Comparison of ENCODE assay signal across 8 cellular contexts in the genomic region with DNA sequence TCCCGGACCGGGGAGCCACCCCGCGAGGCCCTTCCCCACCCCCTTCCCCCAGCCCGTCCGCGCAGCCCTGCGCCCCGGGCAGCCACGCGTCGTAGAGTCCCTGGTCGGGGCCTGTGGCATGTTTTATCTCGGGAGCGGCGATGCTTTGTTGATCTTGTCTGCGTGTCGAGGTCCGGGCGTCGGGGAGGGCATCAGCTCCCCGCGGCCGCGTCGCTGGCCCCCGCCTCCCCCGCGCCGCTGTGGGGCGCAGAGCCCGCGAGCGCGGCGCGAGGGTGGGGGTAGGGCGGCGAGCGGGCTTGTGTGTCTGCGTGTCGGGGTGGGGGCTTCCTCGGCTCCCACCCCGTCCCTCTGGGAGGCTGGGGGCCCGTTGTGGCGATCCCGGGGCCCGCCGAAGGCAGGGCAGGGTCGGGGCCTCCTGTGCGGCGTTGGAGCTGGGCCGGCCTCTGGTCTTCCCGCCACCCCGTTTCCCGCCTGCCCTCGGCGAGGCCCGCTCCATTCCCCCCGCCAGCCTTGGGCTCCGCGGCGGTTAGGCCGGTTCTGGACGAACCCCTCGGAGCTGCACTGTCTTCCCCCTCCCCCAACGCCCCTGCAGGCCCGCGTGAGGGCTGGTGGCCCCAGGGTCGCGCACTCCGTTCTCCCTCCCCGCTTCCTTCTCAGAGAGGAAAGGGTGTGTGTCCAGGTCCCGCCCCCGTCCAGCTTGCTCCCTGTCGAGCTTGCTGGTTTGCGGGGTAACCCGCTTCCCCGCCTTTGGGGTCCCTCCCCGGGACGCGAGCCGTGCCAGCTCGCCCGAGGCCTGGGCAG. TPM values are rescaled to one million over a fixed set of nuclear protein-coding genes. Genes with fewer than 3 reads are reported as not detected.
DNase-seq lines count a peak whose midpoint lies in the region; ATAC-seq, FAIRE-seq and TF ChIP-seq lines count a peak whose summit lies in the region.

No MANE protein-coding gene starts in this region.

- FAIRE-seq in GM19239 (lab: Jason Lieb, UNC) = no peak

- H3K27me3 ChIP-seq in lower lobe of right lung (ENCODE audit: low read depth) = no peaks in the 10 kb centered on the region

- TF ChIP-seq CTCF in GM12864 (IDR thresholded peaks at IDR 0.05; ENCODE audit: low read depth, low read length, missing control alignments) (no peak), coronary artery (IDR thresholded peaks at IDR 0.05) (no peak), lower lobe of right lung (IDR thresholded peaks at IDR 0.05) (no peak)

- intact Hi-C loops in lower lobe of right lung (cut with DNase I) = no loop called here

- no peaks in the 10 kb centered on the region for H3K36me3 ChIP-seq in lower lobe of right lung

- H3K4me3 ChIP-seq in GM12864 (ENCODE audit: low read depth, low read length) = peak overlapping the region; percentile 93
- peak overlapping the region; percentile 88 for H3K4me3 ChIP-seq in coronary artery
- H3K4me3 ChIP-seq in lower lobe of right lung = peak overlapping the region; percentile 96

- ATAC-seq in lower lobe of right lung = peak; percentile 68 to 70

- peaks cover 21% of the 10 kb centered on the region for H3K4me1 ChIP-seq in lower lobe of right lung

- no peaks in the 10 kb centered on the region for H3K9me3 ChIP-seq in lower lobe of right lung

- H3K27ac ChIP-seq in coronary artery (peak overlapping the region; percentile 96 to 97), lower lobe of right lung (peak overlapping the region; percentile 95)

- DNase-seq in GM12864 (ENCODE audit: low read depth) (no peak), H4 (ENCODE audit: low spot score) (peak; percentile 10), LHCN-M2 (ENCODE audit: low read depth) (peak; percentile 41), coronary artery (ENCODE audit: low spot score) (peak; percentile 85), lower lobe of right lung (peak; percentile 71), GM19239 (ENCODE audit: insufficient read length, low spot score) (no peak)
- peak; percentile 36 to 37 for DNase-seq in activated CD4-positive, alpha-beta T cell treated with anti-CD3 and anti-CD28 coated beads for 4 hours
- DNase-seq in stimulated activated CD4-positive, alpha-beta T cell treated with anti-CD3 and anti-CD28 coated beads, TNF-alpha, amount 100 ng/mL, for 4 hours (ENCODE audit: low read depth in 3 of 3) = peak; percentile 11 to 28 (median 16)

RNA-seq across cellular contexts. Expression of a gene that starts 0.7 kb away (rescaled TPM):
- total RNA-seq in H4 (2014; rRNA removed; shearing (Covaris generic)) = 102 and 126 TPM in 2 replicates
- total RNA-seq in LHCN-M2 (2014; rRNA removed) (73.2 and 84.3 TPM in 2 replicates), lower lobe of right lung (39.9 TPM)
- polyA plus RNA-seq in LHCN-M2 (2012) = 39.8 TPM

RNA-seq across cellular contexts. Expression of a gene that starts 16.9 kb away (rescaled TPM):
- 36.5 and 45.4 TPM in 2 replicates for total RNA-seq in H4 (2014; rRNA removed; shearing (Covaris generic))
- total RNA-seq in LHCN-M2 (2014; rRNA removed) (28.2 and 30.5 TPM in 2 replicates), lower lobe of right lung (33.9 TPM)
- polyA plus RNA-seq in LHCN-M2 (2012) = 9.6 TPM

Comparison
In these comparisons a context has a peak if more than half of its experiments do, and no peak if none do; other contexts are left out.
1. DNase-seq: peak in H4 (single experiment), LHCN-M2 (single experiment), activated CD4-positive, alpha-beta T cell treated with anti-CD3 and anti-CD28 coated beads for 4 hours (2 of 2), coronary artery (single experiment), lower lobe of right lung (single experiment) and stimulated activated CD4-positive, alpha-beta T cell treated with anti-CD3 and anti-CD28 coated beads, TNF-alpha, amount 100 ng/mL, for 4 hours (3 of 3); none in GM12864 (single experiment) and GM19239 (single experiment).
2. Peak in every context shown above with its lines, with median percentiles within 50 percentile points of each other: H3K4me3 ChIP-seq.